8 cellular contexts compared by ENCODE assay signal in genomic region chr6:26097268-26097875, GRCh38. TPM values are rescaled to one million over a fixed set of nuclear protein-coding genes. Genes with fewer than 3 reads are reported as not detected.
A peak's percentile ranks its signal among the peaks of the same experiment; 100 is the strongest.
DNase-seq lines count a peak whose midpoint lies in the region; ATAC-seq, FAIRE-seq and TF ChIP-seq lines count a peak whose summit lies in the region.

No MANE protein-coding gene starts in this region.

- TF ChIP-seq CTCF in activated CD8-positive, alpha-beta T cell treated with anti-CD3 and anti-CD28 coated beads for 36 hours (IDR thresholded peaks at IDR 0.05), result peak; percentile 82
- TF ChIP-seq CTCF in H1 (IDR thresholded peaks at IDR 0.05; ENCODE audit: control extremely low read depth in 1 of 3, insufficient read depth in 1 of 3, low read depth in 1 of 3, low read length in 3 of 3), result peak; percentile 58 to 77 (median 65)

- H3K27me3 Mint-ChIP-seq in CD4-positive, alpha-beta memory T cell, result peaks cover 2% of the 10 kb centered on the region in 2 donors
- no peaks in the 10 kb centered on the region for H3K27me3 Mint-ChIP-seq in activated CD8-positive, alpha-beta T cell treated with anti-CD3 and anti-CD28 coated beads for 36 hours

- H2BK20ac ChIP-seq in H1 (ENCODE audit: low read length), result no peak overlapping the region

- no peak overlapping the region for H3K4me3 ChIP-seq in CD4-positive, alpha-beta memory T cell (ENCODE audit: low read length in 2 of 2)
- no peak overlapping the region for H3K4me3 ChIP-seq in H1 (ENCODE audit: extremely low read depth in 1 of 4, insufficient read depth in 2 of 4, low read depth in 3 of 4, low read length in 4 of 4)

- no peak overlapping the region for H3K9ac ChIP-seq in H1 (replicated peaks in 1 of 4; ENCODE audit: extremely low read depth in 1 of 4, low read depth in 3 of 4, low read length in 3 of 4)

- TF ChIP-seq POLR2A in H1 (IDR thresholded peaks at IDR 0.05; ENCODE audit: control extremely low read depth in 1 of 2, low read depth in 2 of 2, low read length in 2 of 2), result no peak

- TF ChIP-seq RAD21 in H1 (IDR thresholded peaks at IDR 0.05 in 1 of 2, conservative IDR thresholded peaks at IDR 0.05 in 1 of 2; ENCODE audit: low read depth in 2 of 2, low read length in 2 of 2), result peak; percentile 86 to 87

- peak; percentile 73 for FAIRE-seq in H1 (lab: Jason Lieb, UNC)

- H4K91ac ChIP-seq in H1 (replicated peaks; ENCODE audit: insufficient read length, low read length), result no peak overlapping the region

- H3K9me3 ChIP-seq in CD4-positive, alpha-beta memory T cell (ENCODE audit: control insufficient read depth in 1 of 2, low read length in 2 of 2), result no peaks in the 10 kb centered on the region
- no peaks in the 10 kb centered on the region for H3K9me3 ChIP-seq in H1 (ENCODE audit: insufficient read depth in 2 of 2, low read depth in 1 of 2, low read length in 1 of 2)

- no peak overlapping the region for H3K14ac ChIP-seq in H1 (ENCODE audit: insufficient read length)

- H3K4ac ChIP-seq in H1 (replicated peaks; ENCODE audit: insufficient read length, low read depth, low read length), result no peak overlapping the region

- no peak overlapping the region for H2BK5ac ChIP-seq in H1 (ENCODE audit: low read depth, low read length)

- no peaks in the 10 kb centered on the region for H3K4me1 ChIP-seq in CD4-positive, alpha-beta memory T cell (ENCODE audit: insufficient read depth, low read length)
- H3K4me1 ChIP-seq in H1 (replicated peaks in 1 of 4; ENCODE audit: control insufficient read depth in 3 of 4, insufficient read depth in 4 of 4, low read length in 3 of 4), result no peaks in the 10 kb centered on the region

- intact Hi-C loops in CD4-positive, alpha-beta memory T cell (cut with micrococcal nuclease), result loop anchor here (1.0 kb wide), 2 partner anchors 10 to 33 kb away; partner anchors contain the start of gene HFE
- intact Hi-C loops in activated CD8-positive, alpha-beta T cell treated with anti-CD3 and anti-CD28 coated beads for 36 hours (cut with micrococcal nuclease), result loop anchor here (1.0 kb wide), 1 partner anchor 31 kb away; no protein-coding TSS in a partner anchor

- peaks cover 0 to 5% (median 5%) of the 10 kb centered on the region in 4 donors for H3K4me1 Mint-ChIP-seq in CD4-positive, alpha-beta memory T cell
- peaks cover 4% of the 10 kb centered on the region for H3K4me1 Mint-ChIP-seq in activated CD8-positive, alpha-beta T cell treated with anti-CD3 and anti-CD28 coated beads for 36 hours (ENCODE audit: low read depth)
- H3K4me1 Mint-ChIP-seq in stimulated activated effector memory CD8-positive, alpha-beta T cell treated with anti-CD3 and anti-CD28 coated beads, Interleukin-12 subunit alpha, Interleukin-12 subunit beta, amount 100 ng/mL, for 72 hours, result no peaks in the 10 kb centered on the region

- CTCF ChIA-PET in CD4-positive, alpha-beta memory T cell (lab: Charles Lee; ENCODE audit: partially characterized antibody), result interaction anchor here (0.7 to 14.2 kb wide), 18 partner anchors 10 to 153 kb away, joined by 3 to 533 read pairs (median 4); partner anchors contain the start of gene HFE
- CTCF ChIA-PET in activated CD8-positive, alpha-beta T cell treated with anti-CD3 and anti-CD28 coated beads for 36 hours (lab: Charles Lee), result interaction anchor here (0.6 to 24.5 kb wide), 17 partner anchors 10 to 127 kb away, joined by 3 to 841 read pairs (median 5); partner anchors contain the start of gene HFE
- CTCF ChIA-PET in H1 (lab: Charles Lee; ENCODE audit: partially characterized antibody), result interaction anchor here (0.7 to 16.0 kb wide), 14 partner anchors 9 to 198 kb away, joined by 3 to 481 read pairs (median 4); partner anchors contain the start of gene HFE

- H3K23ac ChIP-seq in H1 (ENCODE audit: insufficient read length), result no peak overlapping the region

- TF ChIP-seq EP300 in H1 (IDR thresholded peaks at IDR 0.05; ENCODE audit: borderline replicate concordance in 1 of 2, low read depth in 2 of 2, low read length in 2 of 2), result no peak

- peak; percentile 89 for ATAC-seq in activated CD8-positive, alpha-beta T cell treated with anti-CD3 and anti-CD28 coated beads for 36 hours
- ATAC-seq in stimulated activated effector memory CD8-positive, alpha-beta T cell treated with anti-CD3 and anti-CD28 coated beads, Interleukin-12 subunit alpha, Interleukin-12 subunit beta, amount 100 ng/mL, for 72 hours, result peak; percentile 70

- H2BK15ac ChIP-seq in H1 (ENCODE audit: low read length), result no peak overlapping the region

- no peak overlapping the region for H2BK120ac ChIP-seq in H1 (replicated peaks; ENCODE audit: low read depth, low read length)

- no peaks in the 10 kb centered on the region for H3K23me2 ChIP-seq in H1 (ENCODE audit: low read depth, low read length)

- no peaks in the 10 kb centered on the region for H3K27me3 ChIP-seq in CD4-positive, alpha-beta memory T cell (ENCODE audit: insufficient read depth, low read length)
- no peaks in the 10 kb centered on the region for H3K27me3 ChIP-seq in H1 (replicated peaks in 1 of 4; ENCODE audit: control insufficient read depth in 3 of 4, extremely low read depth in 1 of 4, insufficient read depth in 3 of 4, low read length in 3 of 4)

- no peak overlapping the region for H3K4me2 ChIP-seq in H1 (ENCODE audit: insufficient read depth in 1 of 2, low read depth in 2 of 2, low read length in 2 of 2)

- H3K9me3 Mint-ChIP-seq in CD4-positive, alpha-beta memory T cell, result no peaks in the 10 kb centered on the region
- H3K9me3 Mint-ChIP-seq in activated CD8-positive, alpha-beta T cell treated with anti-CD3 and anti-CD28 coated beads for 36 hours, result no peaks in the 10 kb centered on the region
- no peaks in the 10 kb centered on the region for H3K9me3 Mint-ChIP-seq in stimulated activated effector memory CD8-positive, alpha-beta T cell treated with anti-CD3 and anti-CD28 coated beads, Interleukin-12 subunit alpha, Interleukin-12 subunit beta, amount 100 ng/mL, for 72 hours

- H2AFZ ChIP-seq in H1 (ENCODE audit: low read length), result no peak overlapping the region

- H4K8ac ChIP-seq in H1 (ENCODE audit: extremely low read depth, insufficient read depth, low read length), result no peak overlapping the region

- no peak overlapping the region for H3K27ac ChIP-seq in CD4-positive, alpha-beta memory T cell (ENCODE audit: low read depth, low read length)
- no peak overlapping the region for H3K27ac ChIP-seq in H1 (ENCODE audit: low read depth, low read length)

- 10% methylated on average over 5 of the region's 5 CpGs; no CpG with 5 or more reads in 1 of the 2 experiments for WGBS in H1 (ENCODE audit: extremely low coverage in 1 of 2, insufficient coverage in 1 of 2, insufficient read length in 1 of 2, insufficient replicate concordance in 2 of 2, low coverage in 1 of 2, low lambda C conversion rate in 2 of 2, missing lambda C conversion rate in 1 of 2), 2 experiments

- H4K20me1 ChIP-seq in H1 (replicated peaks in 1 of 2; ENCODE audit: control insufficient read depth in 1 of 2, insufficient read depth in 2 of 2, low read length in 2 of 2), result no peaks in the 10 kb centered on the region

- POLR2A ChIA-PET in CD4-positive, alpha-beta memory T cell (lab: Charles Lee; ENCODE audit: partially characterized antibody), result interaction anchor here (0.9 to 5.9 kb wide), 8 partner anchors 11 to 120 kb away, joined by 3 to 50 read pairs (median 4); partner anchors contain the start of gene HFE
- POLR2A ChIA-PET in activated CD8-positive, alpha-beta T cell treated with anti-CD3 and anti-CD28 coated beads for 36 hours (lab: Charles Lee), result interaction anchor here (1.0 to 2.5 kb wide), 4 partner anchors 10 to 54 kb away, joined by 3 to 8 read pairs (median 4); partner anchors contain the start of gene HFE
- POLR2A ChIA-PET in H1 (lab: Charles Lee; ENCODE audit: partially characterized antibody), result interaction anchor here (1.0 to 1.7 kb wide), 3 partner anchors 10 to 71 kb away, joined by 4 to 5 read pairs (median 4); partner anchors contain the start of gene HFE

- DNase-seq in CD4-positive, alpha-beta memory T cell, result peak; percentile 61 to 68 (median 66)
- peak; percentile 65 for DNase-seq in HCEC 1CT
- peak; percentile 85 for DNase-seq in NCI-H748 (lab: John Stamatoyannopoulos, UW; ENCODE audit: unreplicated experiment)
- peak; percentile 77 for DNase-seq in activated CD8-positive, alpha-beta T cell treated with anti-CD3 and anti-CD28 coated beads for 36 hours
- DNase-seq in H1 (ENCODE audit: low read depth in 1 of 2, low spot score in 2 of 2), result peak in 1 of 2 experiments; percentile 68
- peak; percentile 51 for DNase-seq in middle frontal gyrus (ENCODE audit: extremely low spot score, low spot score)
- DNase-seq in stimulated activated effector memory CD8-positive, alpha-beta T cell treated with anti-CD3 and anti-CD28 coated beads, Interleukin-12 subunit alpha, Interleukin-12 subunit beta, amount 100 ng/mL, for 72 hours (ENCODE audit: low spot score in 2 of 2), result peak; percentile 44 to 74
- no peak for DNase-seq in mesenteric fat pad (ENCODE audit: low spot score)

- no peak overlapping the region for H2AK5ac ChIP-seq in H1 (ENCODE audit: low read depth, low read length)

- H3K36me3 ChIP-seq in CD4-positive, alpha-beta memory T cell (ENCODE audit: insufficient read depth, low read length), result no peaks in the 10 kb centered on the region
- H3K36me3 ChIP-seq in H1 (ENCODE audit: control insufficient read depth in 2 of 4, insufficient read depth in 4 of 4, low read length in 3 of 4), result no peaks in the 10 kb centered on the region

- no peak overlapping the region for H3K4me3 Mint-ChIP-seq in CD4-positive, alpha-beta memory T cell
- no peak overlapping the region for H3K4me3 Mint-ChIP-seq in activated CD8-positive, alpha-beta T cell treated with anti-CD3 and anti-CD28 coated beads for 36 hours
- no peak overlapping the region for H3K4me3 Mint-ChIP-seq in stimulated activated effector memory CD8-positive, alpha-beta T cell treated with anti-CD3 and anti-CD28 coated beads, Interleukin-12 subunit alpha, Interleukin-12 subunit beta, amount 100 ng/mL, for 72 hours

- H3K18ac ChIP-seq in H1 (ENCODE audit: extremely low read depth, low read length), result no peak overlapping the region

- no peaks in the 10 kb centered on the region for H3K79me2 ChIP-seq in H1 (ENCODE audit: control insufficient read depth in 1 of 2, insufficient read depth in 2 of 2, low read length in 2 of 2)

- no peaks in the 10 kb centered on the region for H3K79me1 ChIP-seq in H1 (ENCODE audit: low read depth, low read length)

- no peak overlapping the region for H2BK12ac ChIP-seq in H1 (ENCODE audit: low read depth, low read length)

- no peak overlapping the region for H4K5ac ChIP-seq in H1 (ENCODE audit: insufficient read length, low read depth, low read length)

- H3K27ac Mint-ChIP-seq in CD4-positive, alpha-beta memory T cell, result peak overlapping the region in 1 of 7 donors; percentile 43
- no peak overlapping the region for H3K27ac Mint-ChIP-seq in activated CD8-positive, alpha-beta T cell treated with anti-CD3 and anti-CD28 coated beads for 36 hours
- no peak overlapping the region for H3K27ac Mint-ChIP-seq in stimulated activated effector memory CD8-positive, alpha-beta T cell treated with anti-CD3 and anti-CD28 coated beads, Interleukin-12 subunit alpha, Interleukin-12 subunit beta, amount 100 ng/mL, for 72 hours

- H3K56ac ChIP-seq in H1 (replicated peaks; ENCODE audit: insufficient read length, low read depth, low read length), result no peak overlapping the region

- H3K36me3 Mint-ChIP-seq in CD4-positive, alpha-beta memory T cell, result no peaks in the 10 kb centered on the region
- no peaks in the 10 kb centered on the region for H3K36me3 Mint-ChIP-seq in activated CD8-positive, alpha-beta T cell treated with anti-CD3 and anti-CD28 coated beads for 36 hours (ENCODE audit: low read depth)
- H3K36me3 Mint-ChIP-seq in stimulated activated effector memory CD8-positive, alpha-beta T cell treated with anti-CD3 and anti-CD28 coated beads, Interleukin-12 subunit alpha, Interleukin-12 subunit beta, amount 100 ng/mL, for 72 hours, result no peaks in the 10 kb centered on the region

RNA-seq across cellular contexts. Expression of gene HFE, which starts 10.1 kb away (rescaled TPM):
- 1 to 10 TPM; 3.5 to 4.2 TPM for total RNA-seq in CD4-positive, alpha-beta memory T cell
- polyA plus RNA-seq in CD4-positive, alpha-beta memory T cell, result 1 to 10 TPM; 3.4 to 4.2 TPM
- total RNA-seq in activated CD8-positive, alpha-beta T cell treated with anti-CD3 and anti-CD28 coated beads for 36 hours, result under 1 TPM; 0.25 to 0.56 TPM
- total RNA-seq in H1 (2021; fragmentation: NEBNext Ultra II Directional; extraction: Animal tissue kit (Norgen Biotek cat#: 25700)), result 1.6 and 2.0 TPM in 2 replicates
- 0.80 and 1.6 TPM in 2 replicates for polyA plus RNA-seq in H1 (2011; rRNA removed)
- 2.0 TPM for polyA plus RNA-seq in H1 (2011; cell fraction: cytosol; rRNA removed)
- 2.1 TPM for polyA plus RNA-seq in H1 (2011; cell fraction: nucleus; rRNA removed)
- polyA plus RNA-seq in H1 (2012, experiment 1 of 2), result 1.9 to 3.3 TPM (median 2.0 TPM) in 4 replicates
- polyA plus RNA-seq in H1 (2012, experiment 2 of 2), result 0.33 TPM
- polyA plus RNA-seq in H1 (2013, experiment 1 of 2), result 0.95 TPM
- 1.4 TPM for polyA plus RNA-seq in H1 (2013, experiment 2 of 2)
- 3.2 and 3.4 TPM in 2 replicates for polyA minus RNA-seq in H1 (2011; rRNA and poly(A)+ RNA removed)
- polyA minus RNA-seq in H1 (2011; cell fraction: cytosol; rRNA and poly(A)+ RNA removed), result 1.5 TPM
- 3.6 TPM for polyA minus RNA-seq in H1 (2011; cell fraction: nucleus; rRNA and poly(A)+ RNA removed)
- 13.5 TPM for total RNA-seq in mesenteric fat pad
